1 cellular context compared by ENCODE assay signal in genomic region chr17:22703786-22704441, GRCh38.
TF ChIP-seq lines count a peak whose summit lies in the region.

No MANE protein-coding gene starts in this region.

TF ChIP-seq in K562, 482 proteins besides CTCF, POLR2A, EP300 and RAD21:
- TF ChIP-seq MGA (IDR thresholded peaks at IDR 0.05) (no peak), SMC3 (conservative IDR thresholded peaks at IDR 0.05; ENCODE audit: insufficient read depth, low read depth, low read length) (0 out of 2 replicates have a peak, but pooled peaks have one; percentile 12), CTCFL (IDR thresholded peaks at IDR 0.05; ENCODE audit: borderline replicate concordance, insufficient read depth, low read depth, low read length, poor library complexity, severe bottlenecking) (peak; percentile 25)
TF ChIP-seq in K562: peak in this region for 2.
